Comparison of ENCODE assay signal across 21 cellular contexts in the genomic region with DNA sequence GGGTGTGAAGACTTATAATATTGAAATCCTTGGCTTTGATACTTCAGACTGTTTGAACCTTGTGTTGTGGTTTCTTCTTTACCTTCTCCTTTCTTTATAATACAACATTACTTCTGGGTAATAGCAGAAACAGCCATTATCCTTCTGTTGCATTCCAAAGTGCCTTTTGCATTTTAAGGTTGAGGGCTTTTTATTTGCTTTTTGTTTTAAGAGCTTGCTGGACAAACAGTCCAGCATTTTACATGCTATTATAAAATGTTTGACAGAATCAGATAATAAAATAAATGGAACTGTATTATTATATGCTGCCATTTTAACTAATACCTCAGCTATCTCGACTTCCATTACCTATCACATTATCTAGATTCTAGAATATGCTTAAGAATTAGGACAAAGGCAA.
"Had no signal": no experiment of that assay in that cellular context is flagged by ENCODE, and none has a peak within 500 bp of the region (broad histone marks: within the 10 kb centered on the region; RNA-seq: fewer than 3 reads in every experiment).

No MANE protein-coding gene starts in this region.

- H3K4me3 Mint-ChIP-seq: dendritic cell treated with granulocyte-macrophage colony-stimulating factor and Interleukin-4, amounts not matched to agents 40 ng/mL and 50 ng/mL, for 4 days; effector memory CD8-positive, alpha-beta T cell; natural killer cell; neural progenitor cell; type B pancreatic cell had no signal

- H3K27me3 Mint-ChIP-seq: dendritic cell treated with granulocyte-macrophage colony-stimulating factor and Interleukin-4, amounts not matched to agents 40 ng/mL and 50 ng/mL, for 4 days; effector memory CD8-positive, alpha-beta T cell; type B pancreatic cell had no signal

- H3K36me3 ChIP-seq: ovary, prostate gland had no signal

- DNase-seq: effector memory CD8-positive, alpha-beta T cell; glutamatergic neuron; islet precursor cell; mammary epithelial cell; natural killer cell; nucleus accumbens; ovary; retina; right lobe of liver; stimulated activated CD4-positive, alpha-beta T cell treated with anti-CD3 and anti-CD28 coated beads, Interleukin-2, amount 100 ng/mL, for 24 hours; stimulated activated naive CD4-positive, alpha-beta T cell treated with Interleukin-2 at 50 U/mL for 16 hours; thyroid gland had no signal

- H3K4me1 Mint-ChIP-seq: neural progenitor cell had no signal

- H3K27ac ChIP-seq: epithelial cell of prostate, esophagus muscularis mucosa, gastroesophageal sphincter, neural progenitor cell, ovary, prostate gland, right lobe of liver, suprapubic skin had no signal

- H3K4me1 ChIP-seq: esophagus muscularis mucosa, neural progenitor cell, prostate gland, right lobe of liver, suprapubic skin had no signal

- H3K4me3 ChIP-seq: esophagus muscularis mucosa, gastroesophageal sphincter, neural progenitor cell, ovary, prostate gland, right lobe of liver, suprapubic skin, thyroid gland had no signal

- ATAC-seq: effector memory CD8-positive, alpha-beta T cell; gastroesophageal sphincter; left lobe of liver; natural killer cell; right lobe of liver had no signal

- H3K9me3 ChIP-seq: esophagus muscularis mucosa, gastroesophageal sphincter, ovary, prostate gland, right lobe of liver, suprapubic skin, thyroid gland had no signal

- H3K9me3 Mint-ChIP-seq: dendritic cell treated with granulocyte-macrophage colony-stimulating factor and Interleukin-4, amounts not matched to agents 40 ng/mL and 50 ng/mL, for 4 days; effector memory CD8-positive, alpha-beta T cell; natural killer cell; neural progenitor cell; type B pancreatic cell had no signal

- H3K27me3 ChIP-seq: esophagus muscularis mucosa, gastroesophageal sphincter, neural progenitor cell, ovary, right lobe of liver, suprapubic skin, thyroid gland had no signal

- H3K27ac Mint-ChIP-seq: dendritic cell treated with granulocyte-macrophage colony-stimulating factor and Interleukin-4, amounts not matched to agents 40 ng/mL and 50 ng/mL, for 4 days; neural progenitor cell; type B pancreatic cell had no signal
